In genomic region chr5:19577882-19578281, GRCh38 we compare ENCODE assay signal across 23 cellular contexts.
DNase-seq lines count a peak whose midpoint lies in the region; ATAC-seq, FAIRE-seq and TF ChIP-seq lines count a peak whose summit lies in the region.
"Had no signal": no experiment of that assay in that cellular context is flagged by ENCODE, and none has a peak within 500 bp of the region (broad histone marks: within the 10 kb centered on the region; RNA-seq: fewer than 3 reads in every experiment).

No MANE protein-coding gene starts in this region.

- no peak overlapping the region for H3K4me3 Mint-ChIP-seq in WTC11
- H3K4me3 Mint-ChIP-seq: CD4-positive, alpha-beta memory T cell; HFFc6 had no signal

- H3K9me3 ChIP-seq in smooth muscle cell (replicated peaks; ENCODE audit: low read depth), result no peaks in the 10 kb centered on the region
- H3K9me3 ChIP-seq in kidney (ENCODE audit: control insufficient read depth in 1 of 2, low read length in 2 of 2), result no peaks in the 10 kb centered on the region
- H3K9me3 ChIP-seq: BLaER1 treated with 17β-estradiol and CSF1 and Interleukin-3, amounts not matched to agents 10 nM and 100 nM; Caco-2 had no signal

- H3K27me3 ChIP-seq in smooth muscle cell (ENCODE audit: low read depth), result no peaks in the 10 kb centered on the region
- H3K27me3 ChIP-seq: BLaER1 treated with 17β-estradiol and CSF1 and Interleukin-3, amounts not matched to agents 10 nM and 100 nM had no signal

- H3K27ac ChIP-seq in smooth muscle cell (ENCODE audit: low read depth) (no peak overlapping the region), kidney (ENCODE audit: low read depth in 2 of 2, low read length in 2 of 2) (no peak overlapping the region)
- H3K27ac ChIP-seq: 22Rv1; BLaER1 treated with 17β-estradiol and CSF1 and Interleukin-3, amounts not matched to agents 10 nM and 100 nM had no signal

- H3K27ac Mint-ChIP-seq in WTC11, result no peak overlapping the region
- H3K27ac Mint-ChIP-seq: CD4-positive, alpha-beta memory T cell; HFFc6 had no signal

- no peaks in the 10 kb centered on the region for H3K79me2 ChIP-seq in smooth muscle cell (ENCODE audit: low read depth)

- H3K27me3 Mint-ChIP-seq in WTC11 (ENCODE audit: low read depth), result no peaks in the 10 kb centered on the region
- H3K27me3 Mint-ChIP-seq: CD4-positive, alpha-beta memory T cell had no signal

- intact Hi-C loops in kidney (cut with DNase I), result no loop called here

- H3K36me3 Mint-ChIP-seq in WTC11, result no peaks in the 10 kb centered on the region
- H3K36me3 Mint-ChIP-seq: CD4-positive, alpha-beta memory T cell had no signal

- no peaks in the 10 kb centered on the region for H3F3A ChIP-seq in smooth muscle cell (ENCODE audit: low read depth)

- TF ChIP-seq CTCF in WTC11 (IDR thresholded peaks at IDR 0.05), result no peak
- TF ChIP-seq CTCF in smooth muscle cell (IDR thresholded peaks at IDR 0.05; ENCODE audit: borderline replicate concordance, insufficient read depth, poor library complexity, severe bottlenecking), result no peak
- no peak for TF ChIP-seq CTCF in kidney (IDR thresholded peaks at IDR 0.05; ENCODE audit: borderline replicate concordance, extremely low read depth, insufficient read depth)

- no peak for ATAC-seq in WTC11

- H3K36me3 ChIP-seq in smooth muscle cell (ENCODE audit: low read depth), result no peaks in the 10 kb centered on the region
- no peaks in the 10 kb centered on the region for H3K36me3 ChIP-seq in kidney (ENCODE audit: control insufficient read depth in 1 of 2, insufficient read depth in 2 of 2, low read length in 2 of 2)
- H3K36me3 ChIP-seq: BLaER1 treated with 17β-estradiol and CSF1 and Interleukin-3, amounts not matched to agents 10 nM and 100 nM had no signal

- H3K4me1 ChIP-seq in smooth muscle cell (ENCODE audit: low read depth), result no peaks in the 10 kb centered on the region
- H3K4me1 ChIP-seq in kidney (ENCODE audit: control insufficient read depth in 1 of 2, insufficient read depth in 1 of 2, low read depth in 1 of 2, low read length in 2 of 2), result no peaks in the 10 kb centered on the region
- H3K4me1 ChIP-seq: BLaER1 treated with 17β-estradiol and CSF1 and Interleukin-3, amounts not matched to agents 10 nM and 100 nM; Caco-2 had no signal

- H2AFZ ChIP-seq in smooth muscle cell (ENCODE audit: low read depth), result peak overlapping the region; percentile 50

- no peaks in the 10 kb centered on the region for H3K4me1 Mint-ChIP-seq in WTC11
- H3K4me1 Mint-ChIP-seq: CD4-positive, alpha-beta memory T cell had no signal

- no peaks in the 10 kb centered on the region for H4K20me1 ChIP-seq in smooth muscle cell (ENCODE audit: low read depth)
- H4K20me1 ChIP-seq: BLaER1 treated with 17β-estradiol and CSF1 and Interleukin-3, amounts not matched to agents 10 nM and 100 nM had no signal

- H3K4me3 ChIP-seq in smooth muscle cell (no peak overlapping the region), kidney (ENCODE audit: low read length in 2 of 2) (no peak overlapping the region)
- H3K4me3 ChIP-seq: BLaER1 treated with 17β-estradiol and CSF1 and Interleukin-3, amounts not matched to agents 10 nM and 100 nM had no signal

- H3K9ac ChIP-seq in smooth muscle cell (ENCODE audit: low read depth) (no peak overlapping the region), kidney (ENCODE audit: low read length in 2 of 2) (no peak overlapping the region)
- H3K9ac ChIP-seq: BLaER1 treated with 17β-estradiol and CSF1 and Interleukin-3, amounts not matched to agents 10 nM and 100 nM had no signal

- DNase-seq in NCI-H82 (lab: John Stamatoyannopoulos, UW) (peak; percentile 0), NCI-H82 treated with DMSO at 0.1 percent for 48 hours (lab: John Stamatoyannopoulos, UW; ENCODE audit: unreplicated experiment) (no peak), WTC11 (ENCODE audit: low spot score) (no peak), iPS-NIHi7 (ENCODE audit: extremely low spot score) (peak; percentile 8), smooth muscle cell (lab: John Stamatoyannopoulos, UW; ENCODE audit: unreplicated experiment) (no peak), A172 (ENCODE audit: low spot score) (no peak), kidney (no peak)
- DNase-seq in NK-92 treated with Interleukin-12 subunit alpha and Interleukin-12 subunit beta, amount 100 ng/mL, for 24 hours (lab: John Stamatoyannopoulos, UW), result no peak
- DNase-seq: Caco-2; CD4-positive, alpha-beta memory T cell; DND-41; H7; HFFc6; KBM-7; MM.1S; NCI-H1092; NCI-H1436 treated with DMSO at 0.1 percent for 48 hours; NCI-H2029; NCI-H2227 treated with DMSO at 0.1 percent for 48 hours; NCI-H510A; Right ventricle myocardium superior had no signal

- POLR2A ChIA-PET in WTC11 (lab: Charles Lee), result no interaction called here

- FAIRE-seq in kidney (lab: Jason Lieb, UNC), result no peak

- no peak overlapping the region for H3K4me2 ChIP-seq in smooth muscle cell
- H3K4me2 ChIP-seq: BLaER1 treated with 17β-estradiol and CSF1 and Interleukin-3, amounts not matched to agents 10 nM and 100 nM had no signal

- no peaks in the 10 kb centered on the region for H3K9me3 Mint-ChIP-seq in WTC11

- 57% methylated on average over 3 of the region's 3 CpGs for WGBS in smooth muscle cell (ENCODE audit: low lambda C conversion rate)

- CTCF ChIA-PET in WTC11 (lab: Charles Lee), result interaction anchor here (0.5 kb wide), 1 partner anchor 61 kb away, joined by 5 read pairs; no protein-coding TSS in a partner anchor

TF ChIP-seq in WTC11, 78 proteins besides CTCF, POLR2A, EP300 and RAD21:
- TF ChIP-seq FOXP1 (CRISPR knock-in tag; IDR thresholded peaks at IDR 0.05; ENCODE audit: borderline replicate concordance), result no peak
- no peak for TF ChIP-seq CREB1 (CRISPR knock-in tag; IDR thresholded peaks at IDR 0.05)
- TF ChIP-seq, protein P1, sequence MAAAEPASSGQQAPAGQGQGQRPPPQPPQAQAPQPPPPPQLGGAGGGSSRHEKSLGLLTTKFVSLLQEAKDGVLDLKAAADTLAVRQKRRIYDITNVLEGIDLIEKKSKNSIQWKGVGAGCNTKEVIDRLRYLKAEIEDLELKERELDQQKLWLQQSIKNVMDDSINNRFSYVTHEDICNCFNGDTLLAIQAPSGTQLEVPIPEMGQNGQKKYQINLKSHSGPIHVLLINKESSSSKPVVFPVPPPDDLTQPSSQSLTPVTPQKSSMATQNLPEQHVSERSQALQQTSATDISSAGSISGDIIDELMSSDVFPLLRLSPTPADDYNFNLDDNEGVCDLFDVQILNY (CRISPR knock-in tag; IDR thresholded peaks at IDR 0.05), result no peak
- TF ChIP-seq, protein P2, sequence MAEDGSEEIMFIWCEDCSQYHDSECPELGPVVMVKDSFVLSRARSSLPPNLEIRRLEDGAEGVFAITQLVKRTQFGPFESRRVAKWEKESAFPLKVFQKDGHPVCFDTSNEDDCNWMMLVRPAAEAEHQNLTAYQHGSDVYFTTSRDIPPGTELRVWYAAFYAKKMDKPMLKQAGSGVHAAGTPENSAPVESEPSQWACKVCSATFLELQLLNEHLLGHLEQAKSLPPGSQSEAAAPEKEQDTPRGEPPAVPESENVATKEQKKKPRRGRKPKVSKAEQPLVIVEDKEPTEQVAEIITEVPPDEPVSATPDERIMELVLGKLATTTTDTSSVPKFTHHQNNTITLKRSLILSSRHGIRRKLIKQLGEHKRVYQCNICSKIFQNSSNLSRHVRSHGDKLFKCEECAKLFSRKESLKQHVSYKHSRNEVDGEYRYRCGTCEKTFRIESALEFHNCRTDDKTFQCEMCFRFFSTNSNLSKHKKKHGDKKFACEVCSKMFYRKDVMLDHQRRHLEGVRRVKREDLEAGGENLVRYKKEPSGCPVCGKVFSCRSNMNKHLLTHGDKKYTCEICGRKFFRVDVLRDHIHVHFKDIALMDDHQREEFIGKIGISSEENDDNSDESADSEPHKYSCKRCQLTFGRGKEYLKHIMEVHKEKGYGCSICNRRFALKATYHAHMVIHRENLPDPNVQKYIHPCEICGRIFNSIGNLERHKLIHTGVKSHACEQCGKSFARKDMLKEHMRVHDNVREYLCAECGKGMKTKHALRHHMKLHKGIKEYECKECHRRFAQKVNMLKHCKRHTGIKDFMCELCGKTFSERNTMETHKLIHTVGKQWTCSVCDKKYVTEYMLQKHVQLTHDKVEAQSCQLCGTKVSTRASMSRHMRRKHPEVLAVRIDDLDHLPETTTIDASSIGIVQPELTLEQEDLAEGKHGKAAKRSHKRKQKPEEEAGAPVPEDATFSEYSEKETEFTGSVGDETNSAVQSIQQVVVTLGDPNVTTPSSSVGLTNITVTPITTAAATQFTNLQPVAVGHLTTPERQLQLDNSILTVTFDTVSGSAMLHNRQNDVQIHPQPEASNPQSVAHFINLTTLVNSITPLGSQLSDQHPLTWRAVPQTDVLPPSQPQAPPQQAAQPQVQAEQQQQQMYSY (CRISPR knock-in tag; IDR thresholded peaks at IDR 0.05), result peak; percentile 42; the same call in 1 of the 2 replicates
- TF ChIP-seq NR1H2 (CRISPR knock-in tag; IDR thresholded peaks at IDR 0.05), result no peak
- TF ChIP-seq, protein P3, sequence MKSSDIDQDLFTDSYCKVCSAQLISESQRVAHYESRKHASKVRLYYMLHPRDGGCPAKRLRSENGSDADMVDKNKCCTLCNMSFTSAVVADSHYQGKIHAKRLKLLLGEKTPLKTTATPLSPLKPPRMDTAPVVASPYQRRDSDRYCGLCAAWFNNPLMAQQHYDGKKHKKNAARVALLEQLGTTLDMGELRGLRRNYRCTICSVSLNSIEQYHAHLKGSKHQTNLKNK (CRISPR knock-in tag; IDR thresholded peaks at IDR 0.05), result no peak
- TF ChIP-seq, protein P4, sequence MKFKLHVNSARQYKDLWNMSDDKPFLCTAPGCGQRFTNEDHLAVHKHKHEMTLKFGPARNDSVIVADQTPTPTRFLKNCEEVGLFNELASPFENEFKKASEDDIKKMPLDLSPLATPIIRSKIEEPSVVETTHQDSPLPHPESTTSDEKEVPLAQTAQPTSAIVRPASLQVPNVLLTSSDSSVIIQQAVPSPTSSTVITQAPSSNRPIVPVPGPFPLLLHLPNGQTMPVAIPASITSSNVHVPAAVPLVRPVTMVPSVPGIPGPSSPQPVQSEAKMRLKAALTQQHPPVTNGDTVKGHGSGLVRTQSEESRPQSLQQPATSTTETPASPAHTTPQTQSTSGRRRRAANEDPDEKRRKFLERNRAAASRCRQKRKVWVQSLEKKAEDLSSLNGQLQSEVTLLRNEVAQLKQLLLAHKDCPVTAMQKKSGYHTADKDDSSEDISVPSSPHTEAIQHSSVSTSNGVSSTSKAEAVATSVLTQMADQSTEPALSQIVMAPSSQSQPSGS (CRISPR knock-in tag; IDR thresholded peaks at IDR 0.05; ENCODE audit: borderline replicate concordance, low read depth), result no peak
TF ChIP-seq in WTC11: peak in this region for 1.

Comparison
In these comparisons a context has a peak if more than half of its experiments do, and no peak if none do; other contexts are left out.
1. DNase-seq: peak in NCI-H82 (single experiment) and iPS-NIHi7 (single experiment); none in NCI-H82 treated with DMSO at 0.1 percent for 48 hours (single experiment), WTC11 (single experiment), smooth muscle cell (single experiment), A172 (single experiment), kidney (single experiment) and NK-92 treated with Interleukin-12 subunit alpha and Interleukin-12 subunit beta, amount 100 ng/mL, for 24 hours (single experiment).